In genomic region chr10:6269953-6270867, GRCh38 we compare ENCODE assay signal across 9 cellular contexts.
DNase-seq lines count a peak whose midpoint lies in the region; ATAC-seq and TF ChIP-seq lines count a peak whose summit lies in the region.
"Had no signal": no experiment of that assay in that cellular context is flagged by ENCODE, and none has a peak within 500 bp of the region (broad histone marks: within the 10 kb centered on the region; RNA-seq: fewer than 3 reads in every experiment).

No MANE protein-coding gene starts in this region.

- peaks cover 5% of the 10 kb centered on the region for H3K27me3 Mint-ChIP-seq in activated CD8-positive, alpha-beta memory T cell treated with anti-CD3 and anti-CD28 coated beads, Interleukin-2, amount 10 ng/mL, durations not matched to agents 7 days and 5 days
- H3K27me3 Mint-ChIP-seq in memory B cell, result no peaks in the 10 kb centered on the region

- H3K36me3 Mint-ChIP-seq in activated CD8-positive, alpha-beta memory T cell treated with anti-CD3 and anti-CD28 coated beads, Interleukin-2, amount 10 ng/mL, durations not matched to agents 7 days and 5 days, result peaks cover 4% of the 10 kb centered on the region
- no peaks in the 10 kb centered on the region for H3K36me3 Mint-ChIP-seq in memory B cell

- CTCF ChIA-PET in activated CD8-positive, alpha-beta memory T cell treated with anti-CD3 and anti-CD28 coated beads, Interleukin-2, amount 10 ng/mL, durations not matched to agents 7 days and 5 days (lab: Charles Lee), result interaction anchor here (1.2 to 3.6 kb wide), 4 partner anchors 21 to 132 kb away, joined by 5 to 21 read pairs (median 8); partner anchors contain the start of gene PFKFB3

- no peaks in the 10 kb centered on the region for H3K9me3 Mint-ChIP-seq in activated CD8-positive, alpha-beta memory T cell treated with anti-CD3 and anti-CD28 coated beads, Interleukin-2, amount 10 ng/mL, durations not matched to agents 7 days and 5 days (ENCODE audit: low read depth)
- H3K9me3 Mint-ChIP-seq in memory B cell, result no peaks in the 10 kb centered on the region

- H3K4me3 ChIP-seq in upper lobe of left lung (no peak overlapping the region), esophagus muscularis mucosa (no peak overlapping the region)

- TF ChIP-seq POLR2A in upper lobe of left lung (IDR thresholded peaks at IDR 0.05) (peak in 1 of 4 donors; percentile 29), esophagus muscularis mucosa (IDR thresholded peaks at IDR 0.05; ENCODE audit: low read depth) (no peak)

- peak overlapping the region; percentile 93 for H3K27ac Mint-ChIP-seq in activated CD8-positive, alpha-beta memory T cell treated with anti-CD3 and anti-CD28 coated beads, Interleukin-2, amount 10 ng/mL, durations not matched to agents 7 days and 5 days
- peak overlapping the region; percentile 23 for H3K27ac Mint-ChIP-seq in memory B cell

- ATAC-seq in GM19438 (IDR thresholded peaks at IDR 0.05; ENCODE audit: low read depth, unreplicated experiment), result peak; percentile 77
- ATAC-seq in HG03460 (IDR thresholded peaks at IDR 0.05; ENCODE audit: unreplicated experiment), result peak; percentile 58
- peak; percentile 79 for ATAC-seq in activated CD8-positive, alpha-beta memory T cell treated with anti-CD3 and anti-CD28 coated beads, Interleukin-2, amount 10 ng/mL, durations not matched to agents 7 days and 5 days
- peak; percentile 59 for ATAC-seq in memory B cell (ENCODE audit: low read depth)
- ATAC-seq in upper lobe of left lung (ENCODE audit: low FRiP score in 2 of 2), result peak in 1 of 2 donors; percentile 51
- ATAC-seq in esophagus mucosa, result no peak

- H3K36me3 ChIP-seq in upper lobe of left lung, result no peaks in the 10 kb centered on the region
- H3K36me3 ChIP-seq in esophagus muscularis mucosa, result no peaks in the 10 kb centered on the region

- H3K27me3 ChIP-seq in upper lobe of left lung (no peaks in the 10 kb centered on the region), esophagus muscularis mucosa (no peaks in the 10 kb centered on the region)

- peak; percentile 95 for DNase-seq in activated CD8-positive, alpha-beta memory T cell treated with anti-CD3 and anti-CD28 coated beads, Interleukin-2, amount 10 ng/mL, durations not matched to agents 7 days and 5 days
- DNase-seq in memory B cell (ENCODE audit: low spot score in 2 of 2) (peak in 1 of 2 donors; percentile 18), upper lobe of left lung (peak in 1 of 2 donors; percentile 85), esophagus muscularis mucosa (ENCODE audit: extremely low spot score) (no peak), posterior cingulate gyrus (no peak)

- TF ChIP-seq EP300 in upper lobe of left lung (IDR thresholded peaks at IDR 0.05), result peak in 2 of 4 donors; percentile 82 to 89
- no peak for TF ChIP-seq EP300 in esophagus muscularis mucosa (IDR thresholded peaks at IDR 0.05)

- H3K27ac ChIP-seq in upper lobe of left lung, result peak overlapping the region; percentile 77 to 90 (median 82)
- no peak overlapping the region for H3K27ac ChIP-seq in esophagus muscularis mucosa (replicated peaks in 1 of 4)
- H3K27ac ChIP-seq: parathyroid adenoma had no signal

- no peaks in the 10 kb centered on the region for H3K9me3 ChIP-seq in upper lobe of left lung
- H3K9me3 ChIP-seq in esophagus muscularis mucosa, result no peaks in the 10 kb centered on the region

- peaks cover 14 to 66% (median 36%) of the 10 kb centered on the region in 4 donors for H3K4me1 ChIP-seq in upper lobe of left lung
- H3K4me1 ChIP-seq in esophagus muscularis mucosa, result peaks cover 5 to 15% (median 11%) of the 10 kb centered on the region in 4 donors
- H3K4me1 ChIP-seq: parathyroid adenoma had no signal

- TF ChIP-seq CTCF in upper lobe of left lung (IDR thresholded peaks at IDR 0.05), result no peak
- no peak for TF ChIP-seq CTCF in esophagus muscularis mucosa (IDR thresholded peaks at IDR 0.05)

- intact Hi-C loops in esophagus muscularis mucosa (cut with DNase I), result no loop called here
- intact Hi-C loops in posterior cingulate gyrus (cut with DNase I), result no loop called here

- 81% methylated on average over 20 of the region's 20 CpGs for WGBS in upper lobe of left lung, 2 donors
- WGBS in esophagus muscularis mucosa, result 93% methylated on average over 20 of the region's 20 CpGs

- H3K4me3 Mint-ChIP-seq in activated CD8-positive, alpha-beta memory T cell treated with anti-CD3 and anti-CD28 coated beads, Interleukin-2, amount 10 ng/mL, durations not matched to agents 7 days and 5 days, result peak overlapping the region; percentile 46
- no peak overlapping the region for H3K4me3 Mint-ChIP-seq in memory B cell

- peaks cover 68% of the 10 kb centered on the region for H3K4me1 Mint-ChIP-seq in activated CD8-positive, alpha-beta memory T cell treated with anti-CD3 and anti-CD28 coated beads, Interleukin-2, amount 10 ng/mL, durations not matched to agents 7 days and 5 days
- peaks cover 20% of the 10 kb centered on the region for H3K4me1 Mint-ChIP-seq in memory B cell

Comparison
In these comparisons a context has a peak if more than half of its experiments do, and no peak if none do; other contexts are left out.
1. H3K27ac ChIP-seq: peak in upper lobe of left lung (4 of 4); none in esophagus muscularis mucosa (0 of 4).